ENCODE assay signal across 1 cellular context in the genomic region with DNA sequence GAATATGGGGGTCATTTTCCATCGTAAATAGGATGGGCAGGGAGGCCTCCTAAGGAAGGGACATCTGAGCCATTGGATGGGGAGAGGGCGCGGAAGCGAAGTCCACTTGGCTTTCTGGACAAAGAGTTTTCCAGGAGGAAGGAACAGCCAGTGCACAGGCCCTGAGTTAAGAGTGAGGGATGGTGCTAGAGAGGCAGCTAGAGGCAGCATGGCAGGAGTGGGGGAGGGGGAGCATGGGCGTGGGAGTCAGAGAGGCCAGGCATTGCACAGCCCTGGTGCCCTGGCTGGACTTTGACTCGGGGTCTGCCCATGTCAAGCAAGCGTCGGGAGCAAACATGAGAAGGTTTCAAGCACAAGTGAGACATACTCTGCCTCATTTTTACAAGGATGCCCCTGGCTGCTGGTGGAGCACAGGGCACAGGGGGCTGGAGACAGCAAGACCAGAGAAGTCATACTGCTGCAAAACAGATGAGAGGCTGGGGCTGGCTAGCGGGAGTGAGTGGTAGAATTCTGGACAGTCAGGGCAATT.
TF ChIP-seq lines count a peak whose summit lies in the region.

No MANE protein-coding gene starts in this region.

TF ChIP-seq in HepG2, 621 proteins besides CTCF, POLR2A, EP300 and RAD21 (continued from another document and continues in another):
- TF ChIP-seq, protein P1, sequence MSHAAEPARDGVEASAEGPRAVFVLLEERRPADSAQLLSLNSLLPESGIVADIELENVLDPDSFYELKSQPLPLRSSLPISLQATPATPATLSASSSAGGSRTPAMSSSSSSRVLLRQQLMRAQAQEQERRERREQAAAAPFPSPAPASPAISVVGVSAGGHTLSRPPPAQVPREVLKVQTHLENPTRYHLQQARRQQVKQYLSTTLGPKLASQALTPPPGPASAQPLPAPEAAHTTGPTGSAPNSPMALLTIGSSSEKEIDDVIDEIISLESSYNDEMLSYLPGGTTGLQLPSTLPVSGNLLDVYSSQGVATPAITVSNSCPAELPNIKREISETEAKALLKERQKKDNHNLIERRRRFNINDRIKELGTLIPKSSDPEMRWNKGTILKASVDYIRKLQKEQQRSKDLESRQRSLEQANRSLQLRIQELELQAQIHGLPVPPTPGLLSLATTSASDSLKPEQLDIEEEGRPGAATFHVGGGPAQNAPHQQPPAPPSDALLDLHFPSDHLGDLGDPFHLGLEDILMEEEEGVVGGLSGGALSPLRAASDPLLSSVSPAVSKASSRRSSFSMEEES (CRISPR knock-in tag; IDR thresholded peaks at IDR 0.05): no peak
- peak; percentile 17; the same call in 1 of the 2 replicates for TF ChIP-seq NR2F2 (IDR thresholded peaks at IDR 0.05; ENCODE audit: borderline replicate concordance, low read depth)
- TF ChIP-seq, protein P2, sequence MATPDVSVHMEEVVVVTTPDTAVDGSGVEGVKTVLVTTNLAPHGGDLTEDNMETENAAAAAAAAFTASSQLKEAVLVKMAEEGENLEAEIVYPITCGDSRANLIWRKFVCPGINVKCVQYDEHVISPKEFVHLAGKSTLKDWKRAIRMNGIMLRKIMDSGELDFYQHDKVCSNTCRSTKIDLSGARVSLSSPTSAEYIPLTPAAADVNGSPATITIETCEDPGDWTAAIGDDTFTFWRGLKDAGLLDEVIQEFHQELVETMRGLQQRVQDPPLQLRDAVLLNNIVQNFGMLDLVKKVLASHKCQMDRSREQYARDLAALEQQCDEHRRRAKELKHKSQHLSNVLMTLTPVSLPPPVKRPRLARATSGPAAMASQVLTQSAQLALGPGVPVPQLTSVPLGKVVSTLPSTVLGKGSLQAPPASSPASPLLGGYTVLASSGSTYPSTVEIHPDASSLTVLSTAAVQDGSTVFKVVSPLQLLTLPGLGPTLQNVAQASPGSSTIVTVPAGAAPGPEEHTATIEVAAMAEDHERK (CRISPR knock-in tag; IDR thresholded peaks at IDR 0.05; ENCODE audit: low read depth): no peak
- TF ChIP-seq YY1 (IDR thresholded peaks at IDR 0.05; ENCODE audit: insufficient read depth, insufficient replicate concordance, low read depth, low read length): peak; percentile 36
- TF ChIP-seq HHEX (CRISPR knock-in tag; IDR thresholded peaks at IDR 0.05): no peak
- TF ChIP-seq GTF3A (CRISPR knock-in tag; conservative IDR thresholded peaks at IDR 0.05): no peak
- TF ChIP-seq, protein P3, sequence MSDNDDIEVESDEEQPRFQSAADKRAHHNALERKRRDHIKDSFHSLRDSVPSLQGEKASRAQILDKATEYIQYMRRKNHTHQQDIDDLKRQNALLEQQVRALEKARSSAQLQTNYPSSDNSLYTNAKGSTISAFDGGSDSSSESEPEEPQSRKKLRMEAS (IDR thresholded peaks at IDR 0.05): peak; percentile 91
- TF ChIP-seq PHF8 (CRISPR knock-in tag; IDR thresholded peaks at IDR 0.05): peak; percentile 6; the same call in 1 of the 2 replicates
- peak; percentile 86 for TF ChIP-seq ESRRA (CRISPR knock-in tag; IDR thresholded peaks at IDR 0.05; ENCODE audit: low read depth)
- TF ChIP-seq SETDB1 (CRISPR knock-in tag; IDR thresholded peaks at IDR 0.05; ENCODE audit: borderline replicate concordance): no peak
- TF ChIP-seq ZNF331 (CRISPR knock-in tag; IDR thresholded peaks at IDR 0.05): peak; percentile 92
- TF ChIP-seq, protein P4, sequence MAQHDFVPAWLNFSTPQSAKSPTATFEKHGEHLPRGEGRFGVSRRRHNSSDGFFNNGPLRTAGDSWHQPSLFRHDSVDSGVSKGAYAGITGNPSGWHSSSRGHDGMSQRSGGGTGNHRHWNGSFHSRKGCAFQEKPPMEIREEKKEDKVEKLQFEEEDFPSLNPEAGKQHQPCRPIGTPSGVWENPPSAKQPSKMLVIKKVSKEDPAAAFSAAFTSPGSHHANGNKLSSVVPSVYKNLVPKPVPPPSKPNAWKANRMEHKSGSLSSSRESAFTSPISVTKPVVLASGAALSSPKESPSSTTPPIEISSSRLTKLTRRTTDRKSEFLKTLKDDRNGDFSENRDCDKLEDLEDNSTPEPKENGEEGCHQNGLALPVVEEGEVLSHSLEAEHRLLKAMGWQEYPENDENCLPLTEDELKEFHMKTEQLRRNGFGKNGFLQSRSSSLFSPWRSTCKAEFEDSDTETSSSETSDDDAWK (CRISPR knock-in tag; IDR thresholded peaks at IDR 0.05): no peak
- TF ChIP-seq, protein P5, sequence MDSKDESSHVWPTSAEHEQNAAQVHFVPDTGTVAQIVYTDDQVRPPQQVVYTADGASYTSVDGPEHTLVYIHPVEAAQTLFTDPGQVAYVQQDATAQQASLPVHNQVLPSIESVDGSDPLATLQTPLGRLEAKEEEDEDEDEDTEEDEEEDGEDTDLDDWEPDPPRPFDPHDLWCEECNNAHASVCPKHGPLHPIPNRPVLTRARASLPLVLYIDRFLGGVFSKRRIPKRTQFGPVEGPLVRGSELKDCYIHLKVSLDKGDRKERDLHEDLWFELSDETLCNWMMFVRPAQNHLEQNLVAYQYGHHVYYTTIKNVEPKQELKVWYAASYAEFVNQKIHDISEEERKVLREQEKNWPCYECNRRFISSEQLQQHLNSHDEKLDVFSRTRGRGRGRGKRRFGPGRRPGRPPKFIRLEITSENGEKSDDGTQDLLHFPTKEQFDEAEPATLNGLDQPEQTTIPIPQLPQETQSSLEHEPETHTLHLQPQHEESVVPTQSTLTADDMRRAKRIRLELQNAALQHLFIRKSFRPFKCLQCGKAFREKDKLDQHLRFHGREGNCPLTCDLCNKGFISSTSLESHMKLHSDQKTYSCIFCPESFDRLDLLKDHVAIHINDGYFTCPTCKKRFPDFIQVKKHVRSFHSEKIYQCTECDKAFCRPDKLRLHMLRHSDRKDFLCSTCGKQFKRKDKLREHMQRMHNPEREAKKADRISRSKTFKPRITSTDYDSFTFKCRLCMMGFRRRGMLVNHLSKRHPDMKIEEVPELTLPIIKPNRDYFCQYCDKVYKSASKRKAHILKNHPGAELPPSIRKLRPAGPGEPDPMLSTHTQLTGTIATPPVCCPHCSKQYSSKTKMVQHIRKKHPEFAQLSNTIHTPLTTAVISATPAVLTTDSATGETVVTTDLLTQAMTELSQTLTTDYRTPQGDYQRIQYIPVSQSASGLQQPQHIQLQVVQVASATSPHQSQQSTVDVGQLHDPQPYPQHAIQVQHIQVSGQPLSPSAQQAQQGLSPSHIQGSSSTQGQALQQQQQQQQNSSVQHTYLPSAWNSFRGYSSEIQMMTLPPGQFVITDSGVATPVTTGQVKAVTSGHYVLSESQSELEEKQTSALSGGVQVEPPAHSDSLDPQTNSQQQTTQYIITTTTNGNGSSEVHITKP (CRISPR knock-in tag; IDR thresholded peaks at IDR 0.05; ENCODE audit: low read depth): 0 out of 2 replicates have a peak, but pooled peaks have one; percentile 19
- TF ChIP-seq, protein P6, sequence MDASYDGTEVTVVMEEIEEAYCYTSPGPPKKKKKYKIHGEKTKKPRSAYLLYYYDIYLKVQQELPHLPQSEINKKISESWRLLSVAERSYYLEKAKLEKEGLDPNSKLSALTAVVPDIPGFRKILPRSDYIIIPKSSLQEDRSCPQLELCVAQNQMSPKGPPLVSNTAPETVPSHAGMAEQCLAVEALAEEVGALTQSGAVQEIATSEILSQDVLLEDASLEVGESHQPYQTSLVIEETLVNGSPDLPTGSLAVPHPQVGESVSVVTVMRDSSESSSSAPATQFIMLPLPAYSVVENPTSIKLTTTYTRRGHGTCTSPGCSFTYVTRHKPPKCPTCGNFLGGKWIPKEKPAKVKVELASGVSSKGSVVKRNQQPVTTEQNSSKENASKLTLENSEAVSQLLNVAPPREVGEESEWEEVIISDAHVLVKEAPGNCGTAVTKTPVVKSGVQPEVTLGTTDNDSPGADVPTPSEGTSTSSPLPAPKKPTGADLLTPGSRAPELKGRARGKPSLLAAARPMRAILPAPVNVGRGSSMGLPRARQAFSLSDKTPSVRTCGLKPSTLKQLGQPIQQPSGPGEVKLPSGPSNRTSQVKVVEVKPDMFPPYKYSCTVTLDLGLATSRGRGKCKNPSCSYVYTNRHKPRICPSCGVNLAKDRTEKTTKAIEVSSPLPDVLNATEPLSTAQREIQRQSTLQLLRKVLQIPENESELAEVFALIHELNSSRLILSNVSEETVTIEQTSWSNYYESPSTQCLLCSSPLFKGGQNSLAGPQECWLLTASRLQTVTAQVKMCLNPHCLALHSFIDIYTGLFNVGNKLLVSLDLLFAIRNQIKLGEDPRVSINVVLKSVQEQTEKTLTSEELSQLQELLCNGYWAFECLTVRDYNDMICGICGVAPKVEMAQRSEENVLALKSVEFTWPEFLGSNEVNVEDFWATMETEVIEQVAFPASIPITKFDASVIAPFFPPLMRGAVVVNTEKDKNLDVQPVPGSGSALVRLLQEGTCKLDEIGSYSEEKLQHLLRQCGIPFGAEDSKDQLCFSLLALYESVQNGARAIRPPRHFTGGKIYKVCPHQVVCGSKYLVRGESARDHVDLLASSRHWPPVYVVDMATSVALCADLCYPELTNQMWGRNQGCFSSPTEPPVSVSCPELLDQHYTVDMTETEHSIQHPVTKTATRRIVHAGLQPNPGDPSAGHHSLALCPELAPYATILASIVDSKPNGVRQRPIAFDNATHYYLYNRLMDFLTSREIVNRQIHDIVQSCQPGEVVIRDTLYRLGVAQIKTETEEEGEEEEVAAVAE (CRISPR knock-in tag; IDR thresholded peaks at IDR 0.05; ENCODE audit: borderline replicate concordance): peak; percentile 28; the same call in 1 of the 2 replicates
- TF ChIP-seq ZNF33A (CRISPR knock-in tag; IDR thresholded peaks at IDR 0.05; ENCODE audit: borderline replicate concordance): no peak
- no peak for TF ChIP-seq NFIB (CRISPR knock-in tag; IDR thresholded peaks at IDR 0.05; ENCODE audit: borderline replicate concordance)
- TF ChIP-seq GFI1 (CRISPR knock-in tag; IDR thresholded peaks at IDR 0.05; ENCODE audit: borderline replicate concordance): peak; percentile 66; the same call in 1 of the 2 replicates
- TF ChIP-seq, protein P7, sequence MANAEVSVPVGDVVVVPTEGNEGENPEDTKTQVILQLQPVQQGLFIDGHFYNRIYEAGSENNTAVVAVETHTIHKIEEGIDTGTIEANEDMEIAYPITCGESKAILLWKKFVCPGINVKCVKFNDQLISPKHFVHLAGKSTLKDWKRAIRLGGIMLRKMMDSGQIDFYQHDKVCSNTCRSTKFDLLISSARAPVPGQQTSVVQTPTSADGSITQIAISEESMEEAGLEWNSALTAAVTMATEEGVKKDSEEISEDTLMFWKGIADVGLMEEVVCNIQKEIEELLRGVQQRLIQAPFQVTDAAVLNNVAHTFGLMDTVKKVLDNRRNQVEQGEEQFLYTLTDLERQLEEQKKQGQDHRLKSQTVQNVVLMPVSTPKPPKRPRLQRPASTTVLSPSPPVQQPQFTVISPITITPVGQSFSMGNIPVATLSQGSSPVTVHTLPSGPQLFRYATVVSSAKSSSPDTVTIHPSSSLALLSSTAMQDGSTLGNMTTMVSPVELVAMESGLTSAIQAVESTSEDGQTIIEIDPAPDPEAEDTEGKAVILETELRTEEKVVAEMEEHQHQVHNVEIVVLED (CRISPR knock-in tag; IDR thresholded peaks at IDR 0.05; ENCODE audit: borderline replicate concordance): no peak; the same call in 1 of the 2 replicates
- no peak for TF ChIP-seq ZFP36L1 (CRISPR knock-in tag; IDR thresholded peaks at IDR 0.05)
- no peak for TF ChIP-seq HMGA1 (CRISPR knock-in tag; conservative IDR thresholded peaks at IDR 0.05)
- TF ChIP-seq, protein P8, sequence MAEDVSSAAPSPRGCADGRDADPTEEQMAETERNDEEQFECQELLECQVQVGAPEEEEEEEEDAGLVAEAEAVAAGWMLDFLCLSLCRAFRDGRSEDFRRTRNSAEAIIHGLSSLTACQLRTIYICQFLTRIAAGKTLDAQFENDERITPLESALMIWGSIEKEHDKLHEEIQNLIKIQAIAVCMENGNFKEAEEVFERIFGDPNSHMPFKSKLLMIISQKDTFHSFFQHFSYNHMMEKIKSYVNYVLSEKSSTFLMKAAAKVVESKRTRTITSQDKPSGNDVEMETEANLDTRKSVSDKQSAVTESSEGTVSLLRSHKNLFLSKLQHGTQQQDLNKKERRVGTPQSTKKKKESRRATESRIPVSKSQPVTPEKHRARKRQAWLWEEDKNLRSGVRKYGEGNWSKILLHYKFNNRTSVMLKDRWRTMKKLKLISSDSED (CRISPR knock-in tag; IDR thresholded peaks at IDR 0.05): no peak
- TF ChIP-seq ATF7-NPFF (CRISPR knock-in tag; IDR thresholded peaks at IDR 0.05; ENCODE audit: low read depth): no peak
- TF ChIP-seq, protein P9, sequence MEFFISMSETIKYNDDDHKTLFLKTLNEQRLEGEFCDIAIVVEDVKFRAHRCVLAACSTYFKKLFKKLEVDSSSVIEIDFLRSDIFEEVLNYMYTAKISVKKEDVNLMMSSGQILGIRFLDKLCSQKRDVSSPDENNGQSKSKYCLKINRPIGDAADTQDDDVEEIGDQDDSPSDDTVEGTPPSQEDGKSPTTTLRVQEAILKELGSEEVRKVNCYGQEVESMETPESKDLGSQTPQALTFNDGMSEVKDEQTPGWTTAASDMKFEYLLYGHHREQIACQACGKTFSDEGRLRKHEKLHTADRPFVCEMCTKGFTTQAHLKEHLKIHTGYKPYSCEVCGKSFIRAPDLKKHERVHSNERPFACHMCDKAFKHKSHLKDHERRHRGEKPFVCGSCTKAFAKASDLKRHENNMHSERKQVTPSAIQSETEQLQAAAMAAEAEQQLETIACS (CRISPR knock-in tag; IDR thresholded peaks at IDR 0.05): no peak
- peak; percentile 14; the same call in 1 of the 2 replicates for TF ChIP-seq ISL2 (CRISPR knock-in tag; IDR thresholded peaks at IDR 0.05)
- TF ChIP-seq, protein P10, sequence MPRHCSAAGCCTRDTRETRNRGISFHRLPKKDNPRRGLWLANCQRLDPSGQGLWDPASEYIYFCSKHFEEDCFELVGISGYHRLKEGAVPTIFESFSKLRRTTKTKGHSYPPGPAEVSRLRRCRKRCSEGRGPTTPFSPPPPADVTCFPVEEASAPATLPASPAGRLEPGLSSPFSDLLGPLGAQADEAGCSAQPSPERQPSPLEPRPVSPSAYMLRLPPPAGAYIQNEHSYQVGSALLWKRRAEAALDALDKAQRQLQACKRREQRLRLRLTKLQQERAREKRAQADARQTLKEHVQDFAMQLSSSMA (CRISPR knock-in tag; IDR thresholded peaks at IDR 0.05): no peak
- TF ChIP-seq, protein P11, sequence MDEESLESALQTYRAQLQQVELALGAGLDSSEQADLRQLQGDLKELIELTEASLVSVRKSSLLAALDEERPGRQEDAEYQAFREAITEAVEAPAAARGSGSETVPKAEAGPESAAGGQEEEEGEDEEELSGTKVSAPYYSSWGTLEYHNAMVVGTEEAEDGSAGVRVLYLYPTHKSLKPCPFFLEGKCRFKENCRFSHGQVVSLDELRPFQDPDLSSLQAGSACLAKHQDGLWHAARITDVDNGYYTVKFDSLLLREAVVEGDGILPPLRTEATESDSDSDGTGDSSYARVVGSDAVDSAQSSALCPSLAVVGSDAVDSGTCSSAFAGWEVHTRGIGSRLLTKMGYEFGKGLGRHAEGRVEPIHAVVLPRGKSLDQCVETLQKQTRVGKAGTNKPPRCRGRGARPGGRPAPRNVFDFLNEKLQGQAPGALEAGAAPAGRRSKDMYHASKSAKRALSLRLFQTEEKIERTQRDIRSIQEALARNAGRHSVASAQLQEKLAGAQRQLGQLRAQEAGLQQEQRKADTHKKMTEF (CRISPR knock-in tag; IDR thresholded peaks at IDR 0.05): peak; percentile 81
- no peak for TF ChIP-seq ATF7 (IDR thresholded peaks at IDR 0.05)
- TF ChIP-seq ATF7 (CRISPR knock-in tag; IDR thresholded peaks at IDR 0.05): 0 out of 2 replicates have a peak, but pooled peaks have one; percentile 60
- TF ChIP-seq, protein P12, sequence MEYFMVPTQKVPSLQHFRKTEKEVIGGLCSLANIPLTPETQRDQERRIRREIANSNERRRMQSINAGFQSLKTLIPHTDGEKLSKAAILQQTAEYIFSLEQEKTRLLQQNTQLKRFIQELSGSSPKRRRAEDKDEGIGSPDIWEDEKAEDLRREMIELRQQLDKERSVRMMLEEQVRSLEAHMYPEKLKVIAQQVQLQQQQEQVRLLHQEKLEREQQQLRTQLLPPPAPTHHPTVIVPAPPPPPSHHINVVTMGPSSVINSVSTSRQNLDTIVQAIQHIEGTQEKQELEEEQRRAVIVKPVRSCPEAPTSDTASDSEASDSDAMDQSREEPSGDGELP (IDR thresholded peaks at IDR 0.05; ENCODE audit: borderline replicate concordance, low read depth): peak; percentile 49; the same call in 1 of the 2 replicates
- TF ChIP-seq MIER3 (CRISPR knock-in tag; IDR thresholded peaks at IDR 0.05; ENCODE audit: borderline replicate concordance): peak; percentile 83; the same call in 1 of the 2 replicates
- TF ChIP-seq NFKB2 (CRISPR knock-in tag; IDR thresholded peaks at IDR 0.05; ENCODE audit: borderline replicate concordance): 0 out of 2 replicates have a peak, but pooled peaks have one; percentile 75
- TF ChIP-seq ZFP90 (CRISPR knock-in tag; IDR thresholded peaks at IDR 0.05; ENCODE audit: borderline replicate concordance): no peak
